In the genomic region with DNA sequence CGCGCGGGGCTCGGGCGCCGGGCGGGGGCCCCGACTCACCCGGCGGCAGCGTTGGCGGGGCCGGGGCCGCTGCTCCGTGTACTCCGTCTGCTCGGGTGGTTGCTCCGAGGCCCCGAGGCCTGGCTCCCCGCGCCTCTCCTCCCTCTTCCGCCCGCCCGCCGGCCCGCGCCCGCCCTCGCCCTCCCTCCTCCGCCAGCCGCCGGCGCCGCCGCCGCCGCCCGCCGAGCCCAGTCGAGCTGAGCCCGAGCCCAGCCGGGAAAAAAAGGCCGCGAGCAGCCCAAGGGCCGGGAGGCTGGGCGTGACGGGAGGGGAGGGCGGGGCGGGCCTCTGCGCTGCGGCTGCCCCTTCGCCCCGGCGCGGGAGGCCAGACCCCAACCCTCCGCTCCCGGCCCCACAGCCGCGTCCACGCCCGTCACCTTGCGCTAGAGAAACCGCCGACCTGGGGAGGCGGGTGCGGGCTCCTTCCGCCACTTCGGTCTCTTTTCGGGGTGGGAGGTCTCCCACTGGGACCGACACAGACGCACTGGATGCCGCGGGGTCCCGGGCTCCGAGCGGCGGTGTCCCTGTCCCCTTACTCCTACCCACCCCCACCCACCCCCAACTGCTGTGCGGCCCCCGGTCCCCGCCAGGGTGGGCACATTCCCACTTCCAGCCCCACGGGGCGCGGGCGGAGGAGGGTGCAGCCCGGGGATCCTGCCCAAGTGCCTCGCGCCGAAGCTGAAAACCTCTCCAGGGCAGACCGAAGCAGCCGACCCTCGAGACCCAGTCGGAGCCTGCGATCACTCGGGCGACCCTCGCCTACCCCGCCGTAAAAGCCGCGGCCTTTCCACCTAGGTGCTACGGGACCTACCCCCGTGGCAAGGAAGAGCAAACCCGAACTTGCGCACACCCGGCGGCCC, we compare ENCODE assay signal across 8 cellular contexts. TPM values are rescaled to one million over a fixed set of nuclear protein-coding genes. Genes with fewer than 3 reads are reported as not detected.
DNase-seq lines count a peak whose midpoint lies in the region; ATAC-seq and TF ChIP-seq lines count a peak whose summit lies in the region.

CERS2 (minus strand) TSS at position 256 of the 899 bp plus-strand sequence. CDS start 5,745 bp downstream, outside the sequence.

- ATAC-seq in HG02852 (IDR thresholded peaks at IDR 0.05; ENCODE audit: unreplicated experiment) (peak; percentile 46), HG03378 (IDR thresholded peaks at IDR 0.05; ENCODE audit: unreplicated experiment) (no peak)

- in situ Hi-C loops in GM13977 (cut with MboI; ENCODE audit: low pct_unique_long_range_greater_than_20kb, low sequenced_read_pairs, unreplicated experiment): loop anchor here (25.0 kb wide), 1 partner anchor 738 kb away; the partner anchor contains the start of gene ANP32E

- TF ChIP-seq CTCF in GM13977 (IDR thresholded peaks at IDR 0.05; ENCODE audit: extremely low read depth, insufficient read depth, missing control alignments): no peak
- no peak for TF ChIP-seq CTCF in chondrocyte (IDR thresholded peaks at IDR 0.05)

- H3K9me3 Mint-ChIP-seq in chondrocyte (ENCODE audit: low read depth): no peaks in the 10 kb centered on the region

- DNase-seq in GM13977 (ENCODE audit: low spot score) (peak; percentile 90), NCI-H2196 (lab: John Stamatoyannopoulos, UW; ENCODE audit: unreplicated experiment) (peak; percentile 76), chondrocyte (ENCODE audit: low spot score) (no peak), kidney tubule cell (ENCODE audit: low spot score) (peak; percentile 85)
- DNase-seq in activated CD4-positive, alpha-beta T cell treated with anti-CD3 and anti-CD28 coated beads for 24 hours (ENCODE audit: low read depth in 2 of 2): peak; percentile 48 to 50
- DNase-seq in stimulated activated CD4-positive, alpha-beta T cell treated with anti-CD3 and anti-CD28 coated beads, Interleukin-1b, Interleukin-23, amount 100 ng/mL, for 24 hours (ENCODE audit: low read depth in 4 of 4, low spot score in 1 of 4): peak in 3 of 4 experiments; percentile 43 to 59 (median 50)

- H3K4me1 Mint-ChIP-seq in chondrocyte (ENCODE audit: low read depth): peaks cover 65% of the 10 kb centered on the region

- no peaks in the 10 kb centered on the region for H3K36me3 Mint-ChIP-seq in chondrocyte (ENCODE audit: low read depth)

- no peaks in the 10 kb centered on the region for H3K27me3 Mint-ChIP-seq in chondrocyte (ENCODE audit: low read depth)

- peak within 1 kb of the TSS; percentile 93 for H3K27ac Mint-ChIP-seq in chondrocyte (ENCODE audit: unreplicated experiment)

- H3K4me3 Mint-ChIP-seq in chondrocyte (ENCODE audit: unreplicated experiment): peak within 1 kb of the TSS; percentile 83

RNA-seq across cellular contexts. Expression of gene CERS2, which starts in this region (rescaled TPM):
- total RNA-seq in chondrocyte: 199 to 223 TPM (median 217 TPM) in 3 replicates
